ENCODE assay signal across 8 cellular contexts in genomic region chr7:63925626-63926460, GRCh38.
DNase-seq lines count a peak whose midpoint lies in the region.

No MANE protein-coding gene starts in this region.

- H3K27me3 Mint-ChIP-seq in activated naive CD8-positive, alpha-beta T cell: no peaks in the 10 kb centered on the region

- H3K27ac Mint-ChIP-seq in activated naive CD8-positive, alpha-beta T cell: peak overlapping the region; percentile 99

- H3K4me3 Mint-ChIP-seq in activated naive CD8-positive, alpha-beta T cell: peak overlapping the region; percentile 99

- peaks cover 6% of the 10 kb centered on the region for H3K36me3 Mint-ChIP-seq in activated naive CD8-positive, alpha-beta T cell

- H3K9me3 Mint-ChIP-seq in activated naive CD8-positive, alpha-beta T cell (ENCODE audit: low read depth): peaks cover 6% of the 10 kb centered on the region

- DNase-seq in DMS53 (lab: John Stamatoyannopoulos, UW) (peak; percentile 57), DMS53 treated with DMSO at 0.1 percent for 48 hours (lab: John Stamatoyannopoulos, UW; ENCODE audit: unreplicated experiment) (no peak), SKM-1 treated with dmso at 0.1 percent for 144 hours (lab: John Stamatoyannopoulos, UW; ENCODE audit: unreplicated experiment) (peak; percentile 70), iris pigment epithelial cell (ENCODE audit: low read depth) (peak; percentile 12), HPDE6-E6E7 (ENCODE audit: extremely low spot score) (no peak), COR-L47 (lab: John Stamatoyannopoulos, UW) (no peak)
- peak; percentile 73 to 77 for DNase-seq in stimulated activated CD4-positive, alpha-beta T cell treated with anti-CD3 and anti-CD28 coated beads, Interleukin-2, amount 100 ng/mL, for 48 hours

- peaks cover 19% of the 10 kb centered on the region for H3K4me1 Mint-ChIP-seq in activated naive CD8-positive, alpha-beta T cell (ENCODE audit: low read depth)

Comparison
In these comparisons a context has a peak if more than half of its experiments do, and no peak if none do; other contexts are left out.
1. DNase-seq: peak in DMS53 (single experiment), SKM-1 treated with dmso at 0.1 percent for 144 hours (single experiment), iris pigment epithelial cell (single experiment) and stimulated activated CD4-positive, alpha-beta T cell treated with anti-CD3 and anti-CD28 coated beads, Interleukin-2, amount 100 ng/mL, for 48 hours (2 of 2); none in DMS53 treated with DMSO at 0.1 percent for 48 hours (single experiment), HPDE6-E6E7 (single experiment) and COR-L47 (single experiment).